ENCODE assay signal across 11 cellular contexts in the genomic region with DNA sequence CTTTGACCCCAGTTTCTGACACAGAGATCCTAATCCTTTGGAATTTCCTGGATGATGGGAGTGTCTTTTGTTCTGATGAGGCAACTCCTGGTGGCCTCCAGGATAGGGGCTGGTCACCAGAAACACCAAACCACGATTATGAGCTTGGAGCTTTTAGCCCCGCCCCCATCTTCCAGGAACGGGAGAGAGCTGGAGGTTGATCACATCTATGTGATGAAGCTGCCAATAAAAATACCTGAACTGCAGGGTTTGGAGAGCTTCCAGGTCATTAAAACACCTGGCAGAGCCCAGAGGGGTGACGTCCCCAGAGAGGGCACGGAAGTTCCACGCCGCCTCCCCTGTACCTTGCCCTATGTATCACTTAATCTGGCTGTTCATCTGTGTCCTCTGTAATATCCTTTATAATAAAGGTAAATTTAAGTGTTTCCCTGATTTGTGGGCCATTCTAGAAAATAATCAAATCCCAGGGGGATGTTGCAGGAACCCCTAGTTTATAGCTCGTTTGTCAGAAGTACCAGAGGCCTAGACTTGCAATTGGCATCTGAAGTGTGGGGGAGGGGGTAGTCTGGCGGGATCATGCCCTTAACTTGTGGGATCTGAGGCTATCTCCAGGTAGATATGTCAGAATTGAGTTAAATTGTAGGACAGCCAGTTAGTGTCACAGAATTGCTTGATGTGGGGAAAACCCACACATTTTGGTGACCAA. TPM values are rescaled to one million over a fixed set of nuclear protein-coding genes. Genes with fewer than 3 reads are reported as not detected.
DNase-seq lines count a peak whose midpoint lies in the region; ATAC-seq, FAIRE-seq and TF ChIP-seq lines count a peak whose summit lies in the region.
"Had no signal": no experiment of that assay in that cellular context is flagged by ENCODE, and none has a peak within 500 bp of the region (broad histone marks: within the 10 kb centered on the region; RNA-seq: fewer than 3 reads in every experiment).

No MANE protein-coding gene starts in this region.

- H4K20me1 ChIP-seq in keratinocyte (ENCODE audit: control insufficient read depth, extremely low read depth, insufficient read depth, low read length) (peaks cover 3% of the 10 kb centered on the region), smooth muscle cell (ENCODE audit: low read depth) (peaks cover 17% of the 10 kb centered on the region)

- no peak overlapping the region for H3K4me3 ChIP-seq in SJCRH30
- no peak overlapping the region for H3K4me3 ChIP-seq in keratinocyte (ENCODE audit: control insufficient read depth in 2 of 3, extremely low read depth in 1 of 3, insufficient read depth in 2 of 3, low read depth in 1 of 3, low read length in 3 of 3)
- no peak overlapping the region for H3K4me3 ChIP-seq in smooth muscle cell
- H3K4me3 ChIP-seq: K562 had no signal

- H3K9me1 ChIP-seq in keratinocyte (ENCODE audit: control insufficient read depth, extremely low read depth, insufficient read depth, low read length), result no peaks in the 10 kb centered on the region

- dilution Hi-C loops in keratinocyte (cut with MboI; ENCODE audit: extremely low pct_ligation_motif_present, low sequenced_read_pairs), result no loop called here

- no peak for ATAC-seq in GM21423 (IDR thresholded peaks at IDR 0.05; ENCODE audit: unreplicated experiment)
- ATAC-seq: K562 had no signal

- peak overlapping the region; percentile 43 for H3K9ac ChIP-seq in keratinocyte (ENCODE audit: control insufficient read depth, extremely low read depth, insufficient read depth, low read length)
- peak overlapping the region; percentile 40 for H3K9ac ChIP-seq in smooth muscle cell (ENCODE audit: low read depth)

- peak overlapping the region; percentile 50 for H3K4me2 ChIP-seq in keratinocyte (ENCODE audit: control insufficient read depth, extremely low read depth, insufficient read depth, low read depth, low read length)
- H3K4me2 ChIP-seq in smooth muscle cell, result peak overlapping the region; percentile 53

- 84% methylated on average over 9 of the region's 9 CpGs for WGBS in smooth muscle cell (ENCODE audit: low lambda C conversion rate)

- peak; percentile 99 for DNase-seq in HT-29 (ENCODE audit: low spot score)
- peak; percentile 19 to 29 for DNase-seq in SJCRH30
- DNase-seq in keratinocyte (ENCODE audit: low read depth, low spot score), result no peak
- DNase-seq in smooth muscle cell (lab: John Stamatoyannopoulos, UW; ENCODE audit: unreplicated experiment), result no peak
- DNase-seq in T1000 (lab: John Stamatoyannopoulos, UW), result no peak
- no peak for DNase-seq in activated effector memory CD4-positive, alpha-beta T cell treated with Interleukin-2 at 50 U/mL for 16 hours
- DNase-seq in activated CD4-positive, alpha-beta T cell treated with anti-CD3 and anti-CD28 coated beads for 4 hours, result no peak
- DNase-seq: anterior cingulate cortex, NCI-H524 had no signal

- no peaks in the 10 kb centered on the region for H3K9me3 ChIP-seq in SJCRH30 (replicated peaks)
- no peaks in the 10 kb centered on the region for H3K9me3 ChIP-seq in keratinocyte (ENCODE audit: control insufficient read depth, low read depth, low read length)
- H3K9me3 ChIP-seq in smooth muscle cell (replicated peaks; ENCODE audit: low read depth), result no peaks in the 10 kb centered on the region

- H3K27me3 ChIP-seq in SJCRH30 (no peaks in the 10 kb centered on the region), keratinocyte (ENCODE audit: control insufficient read depth, extremely low read depth, insufficient read depth, low read length) (no peaks in the 10 kb centered on the region), smooth muscle cell (ENCODE audit: low read depth) (no peaks in the 10 kb centered on the region)

- no peak for TF ChIP-seq CTCF in keratinocyte (optimal IDR thresholded peaks at IDR 0.05 in 1 of 3, IDR thresholded peaks at IDR 0.05 in 1 of 3, conservative IDR thresholded peaks at IDR 0.05 in 1 of 3; ENCODE audit: extremely low read depth in 1 of 3, insufficient read depth in 2 of 3, low read length in 3 of 3)
- no peak for TF ChIP-seq CTCF in smooth muscle cell (IDR thresholded peaks at IDR 0.05; ENCODE audit: borderline replicate concordance, insufficient read depth, poor library complexity, severe bottlenecking)

- no peaks in the 10 kb centered on the region for H3K79me2 ChIP-seq in keratinocyte (ENCODE audit: control insufficient read depth, insufficient read depth, low read length)
- peaks cover 1% of the 10 kb centered on the region for H3K79me2 ChIP-seq in smooth muscle cell (ENCODE audit: low read depth)

- H2AFZ ChIP-seq in keratinocyte (ENCODE audit: control insufficient read depth, low read length) (no peak overlapping the region), smooth muscle cell (ENCODE audit: low read depth) (no peak overlapping the region)

- H3K4me1 ChIP-seq in SJCRH30 (peaks cover 8% of the 10 kb centered on the region), keratinocyte (ENCODE audit: control insufficient read depth, extremely low read depth, insufficient read depth, low read length) (peaks cover 21% of the 10 kb centered on the region), smooth muscle cell (ENCODE audit: low read depth) (peaks cover 8% of the 10 kb centered on the region)

- no peak for FAIRE-seq in keratinocyte (lab: Jason Lieb, UNC)
- FAIRE-seq: K562 had no signal

- peaks cover 6% of the 10 kb centered on the region; the same call in 1 of the 2 replicates for H3K36me3 ChIP-seq in SJCRH30
- H3K36me3 ChIP-seq in keratinocyte (ENCODE audit: control insufficient read depth in 2 of 2, extremely low read depth in 1 of 2, insufficient read depth in 2 of 2, low read length in 2 of 2), result peaks cover 8 to 17% of the 10 kb centered on the region in 2 experiments
- peaks cover 9% of the 10 kb centered on the region for H3K36me3 ChIP-seq in smooth muscle cell (ENCODE audit: low read depth)

- H3F3A ChIP-seq in smooth muscle cell (ENCODE audit: low read depth), result no peaks in the 10 kb centered on the region

- H3K27ac ChIP-seq in SJCRH30 (no peak overlapping the region), keratinocyte (ENCODE audit: control insufficient read depth, insufficient read depth, low read length) (peak overlapping the region; percentile 72), smooth muscle cell (ENCODE audit: low read depth) (peak overlapping the region; percentile 52)

RNA-seq across cellular contexts. Expression of a gene that starts 21.2 kb away (rescaled TPM):
- total RNA-seq in HT-29 (2014; rRNA removed; shearing (Covaris generic)), result 10.3 and 13.3 TPM in 2 replicates
- 16.1 and 17.3 TPM in 2 replicates for total RNA-seq in SJCRH30 (2014; rRNA removed; shearing (Covaris generic))
- 16.2 to 26.1 TPM (median 22.2 TPM) in 3 replicates for polyA plus RNA-seq in keratinocyte
- polyA plus RNA-seq in keratinocyte (2011; ENCODE audit: low read depth), result 94.4 TPM
- 15.9 and 18.4 TPM in 2 replicates for polyA plus RNA-seq in keratinocyte (2011; cell fraction: cytosol; rRNA removed)
- 36.4 and 43.4 TPM in 2 replicates for polyA plus RNA-seq in keratinocyte (2011; cell fraction: nucleus; rRNA removed)
- 13.3 and 45.4 TPM in 2 replicates for polyA plus RNA-seq in keratinocyte (2012; ENCODE audit: low replicate concordance)
- polyA minus RNA-seq in keratinocyte, result 6.3 to 24.5 TPM (median 14.3 TPM) in 3 replicates
- polyA minus RNA-seq in keratinocyte (2011; cell fraction: cytosol; rRNA and poly(A)+ RNA removed), result 14.8 TPM
- 14.1 and 23.2 TPM in 2 replicates for polyA minus RNA-seq in keratinocyte (2011; cell fraction: nucleus; rRNA and poly(A)+ RNA removed)
- total RNA-seq in smooth muscle cell, result 19.8 and 32.8 TPM in 2 replicates
- 17.7 and 22.4 TPM in 2 replicates for polyA plus RNA-seq in smooth muscle cell

Comparison
In these comparisons a context has a peak if more than half of its experiments do, and no peak if none do; other contexts are left out.
1. DNase-seq: peak in HT-29 (single experiment) and SJCRH30 (2 of 2); none in keratinocyte (single experiment), smooth muscle cell (single experiment), T1000 (single experiment), activated effector memory CD4-positive, alpha-beta T cell treated with Interleukin-2 at 50 U/mL for 16 hours (single experiment) and activated CD4-positive, alpha-beta T cell treated with anti-CD3 and anti-CD28 coated beads for 4 hours (0 of 2).